In genomic region chr5:112684121-112684520, GRCh38 we compare ENCODE assay signal across 15 cellular contexts. TPM values are rescaled to one million over a fixed set of nuclear protein-coding genes. Genes with fewer than 3 reads are reported as not detected.
DNase-seq lines count a peak whose midpoint lies in the region; ATAC-seq and TF ChIP-seq lines count a peak whose summit lies in the region.
"Had no signal": no experiment of that assay in that cellular context is flagged by ENCODE, and none has a peak within 500 bp of the region (broad histone marks: within the 10 kb centered on the region; RNA-seq: fewer than 3 reads in every experiment).

No MANE protein-coding gene starts in this region.

- H3K4me2 ChIP-seq in osteoblast (ENCODE audit: insufficient read depth, low read length): peak overlapping the region; percentile 29

- intact Hi-C loops in ascending aorta (cut with DNase I): loop anchor here (1.0 to 10.0 kb wide), 2 partner anchors 23 to 181 kb away; partner anchors contain the start of gene SRP19
- intact Hi-C loops in posterior vena cava (cut with DNase I): no loop called here

- H3K36me3 Mint-ChIP-seq in activated CD8-positive, alpha-beta memory T cell treated with anti-CD3 and anti-CD28 coated beads, Interleukin-2, amount 10 ng/mL, durations not matched to agents 7 days and 5 days: no peaks in the 10 kb centered on the region

- H3K4me1 Mint-ChIP-seq in activated CD8-positive, alpha-beta memory T cell treated with anti-CD3 and anti-CD28 coated beads, Interleukin-2, amount 10 ng/mL, durations not matched to agents 7 days and 5 days: peaks cover 1% of the 10 kb centered on the region
- H3K4me1 Mint-ChIP-seq: activated CD4-positive, alpha-beta T cell treated with anti-CD3 and anti-CD28 coated beads, Interleukin-2, amount 10 ng/mL, durations not matched to agents 7 days and 5 days had no signal

- H3K79me2 ChIP-seq in osteoblast (ENCODE audit: insufficient read depth, low read length): no peaks in the 10 kb centered on the region

- DNase-seq in ascending aorta (ENCODE audit: low spot score in 2 of 2) (no peak), osteoblast (ENCODE audit: insufficient read length, low spot score, missing footprints) (no peak), posterior vena cava (ENCODE audit: low spot score) (no peak)
- DNase-seq in activated CD8-positive, alpha-beta memory T cell treated with anti-CD3 and anti-CD28 coated beads, Interleukin-2, amount 10 ng/mL, durations not matched to agents 7 days and 5 days: no peak
- DNase-seq: activated CD4-positive, alpha-beta T cell treated with anti-CD3 and anti-CD28 coated beads, Interleukin-2, amount 10 ng/mL, durations not matched to agents 7 days and 5 days; activated T-cell treated with anti-CD3 and anti-CD28 coated beads, Interleukin-2, amount 50 U/mL, for 72 hours; MM.1S; NCI-H2107; stimulated activated CD4-positive, alpha-beta T cell treated with anti-CD3 and anti-CD28 coated beads, Interleukin-12 subunit alpha, Interleukin-12 subunit beta, amount 100 ng/mL, for 4 hours; testis had no signal

- H3K27ac ChIP-seq in ascending aorta (peak overlapping the region; percentile 41 to 73), osteoblast (ENCODE audit: low read depth, low read length) (peak overlapping the region; percentile 64)
- H3K27ac ChIP-seq: testis had no signal

- H3K4me3 Mint-ChIP-seq in activated CD8-positive, alpha-beta memory T cell treated with anti-CD3 and anti-CD28 coated beads, Interleukin-2, amount 10 ng/mL, durations not matched to agents 7 days and 5 days: no peak overlapping the region
- H3K4me3 Mint-ChIP-seq: activated CD4-positive, alpha-beta T cell treated with anti-CD3 and anti-CD28 coated beads, Interleukin-2, amount 10 ng/mL, durations not matched to agents 7 days and 5 days; activated T-cell treated with anti-CD3 and anti-CD28 coated beads, Interleukin-2, amount 50 U/mL, for 72 hours; dendritic cell treated with granulocyte-macrophage colony-stimulating factor and Interleukin-4, amounts not matched to agents 40 ng/mL and 50 ng/mL, for 4 days had no signal

- no peaks in the 10 kb centered on the region for H3K27me3 ChIP-seq in ascending aorta
- H3K27me3 ChIP-seq in osteoblast (ENCODE audit: insufficient read depth, low read length): no peaks in the 10 kb centered on the region
- H3K27me3 ChIP-seq: testis had no signal

- no peak overlapping the region for H3K4me3 ChIP-seq in ascending aorta
- H3K4me3 ChIP-seq in osteoblast (ENCODE audit: insufficient read depth, low read length): no peak overlapping the region
- H3K4me3 ChIP-seq: testis had no signal

- no peak overlapping the region for H3K27ac Mint-ChIP-seq in activated CD8-positive, alpha-beta memory T cell treated with anti-CD3 and anti-CD28 coated beads, Interleukin-2, amount 10 ng/mL, durations not matched to agents 7 days and 5 days
- H3K27ac Mint-ChIP-seq: activated CD4-positive, alpha-beta T cell treated with anti-CD3 and anti-CD28 coated beads, Interleukin-2, amount 10 ng/mL, durations not matched to agents 7 days and 5 days; activated T-cell treated with anti-CD3 and anti-CD28 coated beads, Interleukin-2, amount 50 U/mL, for 72 hours; dendritic cell treated with granulocyte-macrophage colony-stimulating factor and Interleukin-4, amounts not matched to agents 40 ng/mL and 50 ng/mL, for 4 days had no signal

- no peaks in the 10 kb centered on the region for H3K9me3 Mint-ChIP-seq in activated CD8-positive, alpha-beta memory T cell treated with anti-CD3 and anti-CD28 coated beads, Interleukin-2, amount 10 ng/mL, durations not matched to agents 7 days and 5 days (ENCODE audit: low read depth)
- H3K9me3 Mint-ChIP-seq: activated CD4-positive, alpha-beta T cell treated with anti-CD3 and anti-CD28 coated beads, Interleukin-2, amount 10 ng/mL, durations not matched to agents 7 days and 5 days; activated T-cell treated with anti-CD3 and anti-CD28 coated beads, Interleukin-2, amount 50 U/mL, for 72 hours; dendritic cell treated with granulocyte-macrophage colony-stimulating factor and Interleukin-4, amounts not matched to agents 40 ng/mL and 50 ng/mL, for 4 days had no signal

- ATAC-seq in GM18502 (IDR thresholded peaks at IDR 0.05; ENCODE audit: poor library complexity, unreplicated experiment) (peak; percentile 41), HG02588 (IDR thresholded peaks at IDR 0.05; ENCODE audit: unreplicated experiment) (peak; percentile 45), HG03196 (IDR thresholded peaks at IDR 0.05; ENCODE audit: unreplicated experiment) (no peak), HG02885 (IDR thresholded peaks at IDR 0.05; ENCODE audit: poor library complexity, unreplicated experiment) (no peak)
- ATAC-seq in activated CD8-positive, alpha-beta memory T cell treated with anti-CD3 and anti-CD28 coated beads, Interleukin-2, amount 10 ng/mL, durations not matched to agents 7 days and 5 days: no peak
- ATAC-seq: activated T-cell treated with anti-CD3 and anti-CD28 coated beads, Interleukin-2, amount 50 U/mL, for 72 hours had no signal

- peak overlapping the region; percentile 11 for H2AFZ ChIP-seq in osteoblast (ENCODE audit: low read length)

- H3K9me3 ChIP-seq in ascending aorta: no peaks in the 10 kb centered on the region
- H3K9me3 ChIP-seq in osteoblast (ENCODE audit: low read depth, low read length): no peaks in the 10 kb centered on the region
- H3K9me3 ChIP-seq: testis had no signal

- H3K4me1 ChIP-seq in ascending aorta: peaks cover 0 to 17% of the 10 kb centered on the region in 2 donors
- peaks cover 24% of the 10 kb centered on the region for H3K4me1 ChIP-seq in osteoblast (ENCODE audit: insufficient read depth, low read length)
- H3K4me1 ChIP-seq: testis had no signal

- H3K27me3 Mint-ChIP-seq in activated CD8-positive, alpha-beta memory T cell treated with anti-CD3 and anti-CD28 coated beads, Interleukin-2, amount 10 ng/mL, durations not matched to agents 7 days and 5 days: peaks cover 35% of the 10 kb centered on the region

- H3K36me3 ChIP-seq in ascending aorta: no peaks in the 10 kb centered on the region
- H3K36me3 ChIP-seq in osteoblast (ENCODE audit: insufficient read depth, low read length): no peaks in the 10 kb centered on the region

- CTCF ChIA-PET in activated CD8-positive, alpha-beta memory T cell treated with anti-CD3 and anti-CD28 coated beads, Interleukin-2, amount 10 ng/mL, durations not matched to agents 7 days and 5 days (lab: Charles Lee): no interaction called here

- no peaks in the 10 kb centered on the region for H4K20me1 ChIP-seq in osteoblast (ENCODE audit: insufficient read depth, low read length)

- no peak for TF ChIP-seq CTCF in ascending aorta (IDR thresholded peaks at IDR 0.05)
- TF ChIP-seq CTCF in osteoblast (IDR thresholded peaks at IDR 0.05; ENCODE audit: extremely low read depth, low read depth, low read length): no peak

RNA-seq across cellular contexts. Expression of gene APC, which starts 53.6 kb away (rescaled TPM):
- total RNA-seq in ascending aorta (197 TPM), osteoblast (65.7 and 67.0 TPM in 2 replicates), posterior vena cava (10 to 100 TPM; 48.3 to 50.1 TPM)
- total RNA-seq in activated CD8-positive, alpha-beta memory T cell treated with anti-CD3 and anti-CD28 coated beads, Interleukin-2, amount 10 ng/mL, durations not matched to agents 7 days and 5 days: 10 to 100 TPM; 22.9 to 26.2 TPM

Comparison
In these comparisons a context has a peak if more than half of its experiments do, and no peak if none do; other contexts are left out.
1. ATAC-seq: peak in GM18502 (single experiment) and HG02588 (single experiment); none in HG03196 (single experiment), HG02885 (single experiment) and activated CD8-positive, alpha-beta memory T cell treated with anti-CD3 and anti-CD28 coated beads, Interleukin-2, amount 10 ng/mL, durations not matched to agents 7 days and 5 days (single experiment).